In the genomic region with DNA sequence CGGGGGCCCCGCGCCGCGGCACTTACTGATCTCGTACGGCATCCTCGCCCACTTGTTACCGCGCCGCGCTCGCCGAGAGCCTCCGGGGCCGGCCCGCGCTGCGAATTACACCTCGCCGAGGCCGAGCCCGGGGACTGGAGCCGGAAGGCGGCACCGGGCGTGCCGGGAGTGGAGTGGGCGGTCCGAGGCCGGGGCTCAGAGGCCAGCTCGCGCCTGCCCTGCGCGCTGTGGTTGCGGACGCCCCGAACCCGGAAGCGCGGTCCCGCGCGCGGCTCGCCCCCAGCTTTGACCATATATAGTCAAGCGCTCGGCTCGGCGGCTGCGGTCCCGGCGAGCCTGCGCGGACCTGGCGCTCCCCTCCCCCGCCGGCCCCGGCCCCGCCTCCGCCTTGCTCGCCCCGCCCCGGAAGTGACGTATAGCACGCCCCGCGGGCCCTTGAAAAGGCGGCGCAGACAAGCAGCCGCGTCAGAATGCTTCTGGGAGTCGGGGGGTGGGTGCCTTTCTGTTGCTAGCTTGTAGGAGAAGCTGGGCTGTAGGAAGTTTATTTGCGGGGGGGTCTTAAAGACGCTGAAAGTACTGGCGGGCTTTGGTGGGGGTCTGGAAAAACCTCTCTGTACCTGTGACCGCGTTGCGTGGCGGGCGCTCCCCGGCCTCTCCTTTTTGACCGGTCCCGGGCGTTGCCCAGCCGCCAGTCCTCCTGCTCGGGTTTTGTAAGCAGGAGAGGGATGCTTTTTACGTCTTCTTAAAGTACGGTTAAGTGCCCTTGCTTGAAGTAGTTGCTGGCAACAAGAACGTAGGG, we compare ENCODE assay signal across 1 cellular context.
TF ChIP-seq lines count a peak whose summit lies in the region.

WDR1 (minus strand) TSS at position 175 of the 799 bp plus-strand sequence; CDS start at position 42, 133 bp downstream.

TF ChIP-seq in K562, 482 proteins besides CTCF, POLR2A, EP300 and RAD21 (continued from another document):
- TF ChIP-seq ZHX1 (conservative IDR thresholded peaks at IDR 0.05; ENCODE audit: low read length), result no peak
- 0 out of 2 replicates have a peak, but pooled peaks have one; percentile 57 for TF ChIP-seq CREB5 (CRISPR knock-in tag; IDR thresholded peaks at IDR 0.05)
- no peak for TF ChIP-seq ZKSCAN3 (CRISPR knock-in tag; IDR thresholded peaks at IDR 0.05)
- TF ChIP-seq ZFX (CRISPR knock-in tag; IDR thresholded peaks at IDR 0.05), result peak; percentile 61
- TF ChIP-seq PRDM10 (IDR thresholded peaks at IDR 0.05; ENCODE audit: partially characterized antibody), result peak; percentile 73
- TF ChIP-seq ZNF695 (CRISPR knock-in tag; IDR thresholded peaks at IDR 0.05), result no peak
- 0 out of 2 replicates have a peak, but pooled peaks have one; percentile 67 for TF ChIP-seq ZNF780A (CRISPR knock-in tag; IDR thresholded peaks at IDR 0.05)
- TF ChIP-seq TRIM28 (IDR thresholded peaks at IDR 0.05), result no peak
- TF ChIP-seq JUN (IDR thresholded peaks at IDR 0.05; ENCODE audit: borderline replicate concordance, low read depth, low read length), result no peak
- no peak for TF ChIP-seq JUN (CRISPR knock-in tag; IDR thresholded peaks at IDR 0.05; ENCODE audit: borderline replicate concordance)
- TF ChIP-seq, protein P1, sequence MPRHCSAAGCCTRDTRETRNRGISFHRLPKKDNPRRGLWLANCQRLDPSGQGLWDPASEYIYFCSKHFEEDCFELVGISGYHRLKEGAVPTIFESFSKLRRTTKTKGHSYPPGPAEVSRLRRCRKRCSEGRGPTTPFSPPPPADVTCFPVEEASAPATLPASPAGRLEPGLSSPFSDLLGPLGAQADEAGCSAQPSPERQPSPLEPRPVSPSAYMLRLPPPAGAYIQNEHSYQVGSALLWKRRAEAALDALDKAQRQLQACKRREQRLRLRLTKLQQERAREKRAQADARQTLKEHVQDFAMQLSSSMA (CRISPR knock-in tag; IDR thresholded peaks at IDR 0.05), result peak; percentile 78; the same call in 1 of the 2 replicates
- no peak for TF ChIP-seq ZNF121 (CRISPR knock-in tag; conservative IDR thresholded peaks at IDR 0.05)
- no peak for TF ChIP-seq ZNF408 (CRISPR knock-in tag; IDR thresholded peaks at IDR 0.05; ENCODE audit: low read depth)
- TF ChIP-seq MEIS2 (IDR thresholded peaks at IDR 0.05; ENCODE audit: partially characterized antibody), result no peak
- no peak for TF ChIP-seq ZNF282 (CRISPR knock-in tag; IDR thresholded peaks at IDR 0.05)
